17 cellular contexts compared by ENCODE assay signal in the genomic region with DNA sequence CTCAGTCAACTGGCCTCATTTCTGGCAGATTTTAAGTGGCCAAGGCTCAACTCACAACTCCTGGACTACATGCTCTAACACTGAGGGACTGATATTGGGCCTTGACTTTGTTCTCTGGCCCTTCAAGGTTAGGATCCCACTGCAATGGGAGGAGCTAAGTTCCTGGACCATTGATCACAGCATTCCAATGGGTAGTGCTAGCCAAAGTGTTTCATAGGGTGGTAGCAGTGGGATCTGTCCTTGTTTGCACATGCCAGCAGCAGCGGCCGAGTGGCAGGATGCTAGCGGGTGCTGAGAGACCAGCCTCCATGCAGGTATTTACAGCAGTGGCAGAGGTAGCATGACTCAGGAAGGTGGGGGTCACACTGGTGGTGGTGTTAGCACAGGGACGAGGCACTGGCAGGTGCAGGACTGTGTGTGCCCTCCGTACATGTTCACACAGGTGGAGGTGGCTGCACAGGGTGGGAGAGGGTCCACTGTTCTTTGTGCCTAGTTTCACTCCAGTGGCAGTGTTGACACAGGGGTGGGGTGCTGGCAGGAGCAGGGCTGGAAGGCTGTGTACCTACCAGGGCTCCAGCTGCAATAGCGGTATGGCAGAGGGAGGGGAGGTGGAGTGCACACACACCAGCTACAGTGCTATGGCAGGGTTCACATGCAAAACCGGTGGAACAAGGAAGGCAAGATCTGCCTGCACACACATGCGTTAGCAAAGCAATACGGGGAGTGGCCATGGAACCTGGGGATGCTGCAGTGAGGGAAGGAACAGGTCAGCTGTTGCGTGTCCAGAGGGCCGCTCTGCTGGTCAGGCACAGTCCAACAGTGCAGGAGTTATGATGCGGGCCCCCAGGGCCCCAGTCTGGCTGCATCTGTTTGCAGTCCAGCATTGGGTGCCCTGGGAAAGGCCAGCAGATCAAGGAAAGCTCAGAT. TPM values are rescaled to one million over a fixed set of nuclear protein-coding genes. Genes with fewer than 3 reads are reported as not detected.
DNase-seq lines count a peak whose midpoint lies in the region; ATAC-seq and TF ChIP-seq lines count a peak whose summit lies in the region.
"Had no signal": no experiment of that assay in that cellular context is flagged by ENCODE, and none has a peak within 500 bp of the region (broad histone marks: within the 10 kb centered on the region; RNA-seq: fewer than 3 reads in every experiment).

No MANE protein-coding gene starts in this region.

- no peaks in the 10 kb centered on the region for H3K9me3 ChIP-seq in RWPE2 (ENCODE audit: severe bottlenecking)
- no peaks in the 10 kb centered on the region for H3K9me3 ChIP-seq in left lung
- no peaks in the 10 kb centered on the region for H3K9me3 ChIP-seq in aorta (ENCODE audit: control insufficient read depth, low read length)
- H3K9me3 ChIP-seq: body of pancreas had no signal

- no peaks in the 10 kb centered on the region for H3K27me3 Mint-ChIP-seq in stimulated activated naive CD8-positive, alpha-beta T cell treated with anti-CD3 and anti-CD28 coated beads, Interleukin-15, amount 100 ng/mL, for 72 hours
- H3K27me3 Mint-ChIP-seq: activated naive CD4-positive, alpha-beta T cell treated with anti-CD3 and anti-CD28 coated beads, Interleukin-2, amount 10 ng/mL, durations not matched to agents 7 days and 5 days; CD4-positive, CD25-positive, alpha-beta regulatory T cell had no signal

- peak; percentile 39 for ATAC-seq in stimulated activated naive CD8-positive, alpha-beta T cell treated with anti-CD3 and anti-CD28 coated beads, Interleukin-15, amount 100 ng/mL, for 72 hours
- no peak for ATAC-seq in stimulated activated naive CD8-positive, alpha-beta T cell treated with anti-CD3 and anti-CD28 coated beads, Interleukin-15, Interleukin-2, amounts not matched to agents 100 U/mL and 50 U/mL, for 24 hours
- ATAC-seq in RWPE2 (ENCODE audit: low read depth): 0 out of 3 replicates have a peak, but pooled peaks have one; percentile 10
- ATAC-seq in left lung: peak; percentile 53
- peak; percentile 33 for ATAC-seq in aorta (ENCODE audit: low FRiP score)
- ATAC-seq: body of pancreas; naive thymus-derived CD8-positive, alpha-beta T cell had no signal

- TF ChIP-seq CTCF in RWPE2 (IDR thresholded peaks at IDR 0.05; ENCODE audit: poor library complexity, severe bottlenecking) (no peak), left lung (IDR thresholded peaks at IDR 0.05) (no peak)

- H3K4me3 ChIP-seq in RWPE2 (ENCODE audit: severe bottlenecking) (no peak overlapping the region), left lung (no peak overlapping the region), aorta (ENCODE audit: low read length in 2 of 2) (no peak overlapping the region)
- H3K4me3 ChIP-seq: body of pancreas had no signal

- no peaks in the 10 kb centered on the region for H3K4me1 Mint-ChIP-seq in stimulated activated naive CD8-positive, alpha-beta T cell treated with anti-CD3 and anti-CD28 coated beads, Interleukin-15, amount 100 ng/mL, for 72 hours
- H3K4me1 Mint-ChIP-seq: activated naive CD4-positive, alpha-beta T cell treated with anti-CD3 and anti-CD28 coated beads, Interleukin-2, amount 10 ng/mL, durations not matched to agents 7 days and 5 days; naive thymus-derived CD8-positive, alpha-beta T cell had no signal

- H3K27ac Mint-ChIP-seq in stimulated activated naive CD8-positive, alpha-beta T cell treated with anti-CD3 and anti-CD28 coated beads, Interleukin-15, amount 100 ng/mL, for 72 hours: peak overlapping the region in 1 of 2 donors; percentile 54
- H3K27ac Mint-ChIP-seq: activated naive CD4-positive, alpha-beta T cell treated with anti-CD3 and anti-CD28 coated beads, Interleukin-2, amount 10 ng/mL, durations not matched to agents 7 days and 5 days; CD4-positive, CD25-positive, alpha-beta regulatory T cell; naive thymus-derived CD8-positive, alpha-beta T cell had no signal

- no peaks in the 10 kb centered on the region for H3K27me3 ChIP-seq in RWPE2 (ENCODE audit: insufficient read depth, poor library complexity, severe bottlenecking)
- H3K27me3 ChIP-seq in left lung: no peaks in the 10 kb centered on the region
- no peaks in the 10 kb centered on the region for H3K27me3 ChIP-seq in aorta (ENCODE audit: control insufficient read depth in 1 of 2, insufficient read depth in 2 of 2, low read length in 1 of 2)
- H3K27me3 ChIP-seq: body of pancreas had no signal

- intact Hi-C loops in left lung (cut with DNase I): no loop called here
- intact Hi-C loops in aorta (cut with DNase I): no loop called here

- no peak overlapping the region for H3K4me3 Mint-ChIP-seq in stimulated activated naive CD8-positive, alpha-beta T cell treated with anti-CD3 and anti-CD28 coated beads, Interleukin-15, amount 100 ng/mL, for 72 hours
- H3K4me3 Mint-ChIP-seq: activated naive CD4-positive, alpha-beta T cell treated with anti-CD3 and anti-CD28 coated beads, Interleukin-2, amount 10 ng/mL, durations not matched to agents 7 days and 5 days; CD4-positive, CD25-positive, alpha-beta regulatory T cell; naive thymus-derived CD8-positive, alpha-beta T cell had no signal

- 90 to 93% methylated on average over 12 of the region's 12 CpGs for whole genome bisulfite sequencing in aorta, 2 donors

- H3K27ac ChIP-seq in RWPE2 (ENCODE audit: poor library complexity, severe bottlenecking) (no peak overlapping the region), left lung (no peak overlapping the region), aorta (ENCODE audit: low read depth in 1 of 2, low read length in 2 of 2) (no peak overlapping the region)
- H3K27ac ChIP-seq: body of pancreas had no signal

- DNase-seq in stimulated activated naive CD8-positive, alpha-beta T cell treated with anti-CD3 and anti-CD28 coated beads, Interleukin-15, amount 100 ng/mL, for 72 hours: no peak
- no peak for DNase-seq in stimulated activated naive CD8-positive, alpha-beta T cell treated with anti-CD3 and anti-CD28 coated beads, Interleukin-15, Interleukin-2, amounts not matched to agents 100 U/mL and 50 U/mL, for 24 hours
- peak; percentile 30 for DNase-seq in RWPE2 (ENCODE audit: low spot score)
- DNase-seq in left lung: peak in 1 of 2 donors; percentile 36
- DNase-seq in aorta: no peak
- no peak for DNase-seq in anterior cingulate cortex (lab: John Stamatoyannopoulos, UW)
- DNase-seq in hepatic stellate cell (ENCODE audit: low spot score): no peak
- no peak for DNase-seq in SKM-1 treated with dmso at 0.1 percent for 144 hours (lab: John Stamatoyannopoulos, UW; ENCODE audit: unreplicated experiment)
- DNase-seq: ACHN; activated CD4-positive, alpha-beta T cell treated with anti-CD3 and anti-CD28 coated beads, Interleukin-2, amount 50 U/mL, for 4 hours; activated naive CD4-positive, alpha-beta T cell treated with anti-CD3 and anti-CD28 coated beads, Interleukin-2, amount 10 ng/mL, durations not matched to agents 7 days and 5 days; activated T-cell treated with anti-CD3 and anti-CD28 coated beads for 4 hours; CD4-positive, CD25-positive, alpha-beta regulatory T cell; mammary epithelial cell; OCI-M1 had no signal

- H3K36me3 ChIP-seq in RWPE2 (ENCODE audit: low read depth) (no peaks in the 10 kb centered on the region), left lung (no peaks in the 10 kb centered on the region), aorta (ENCODE audit: control insufficient read depth in 1 of 2, insufficient read depth in 2 of 2, low read length in 1 of 2) (no peaks in the 10 kb centered on the region)

- no peaks in the 10 kb centered on the region for H3K4me1 ChIP-seq in RWPE2 (ENCODE audit: insufficient read depth, poor library complexity, severe bottlenecking)
- H3K4me1 ChIP-seq in left lung: no peaks in the 10 kb centered on the region
- no peaks in the 10 kb centered on the region for H3K4me1 ChIP-seq in aorta (ENCODE audit: control insufficient read depth in 1 of 2, insufficient read depth in 2 of 2, low read length in 2 of 2)
- H3K4me1 ChIP-seq: body of pancreas had no signal

- H3K9me3 Mint-ChIP-seq in stimulated activated naive CD8-positive, alpha-beta T cell treated with anti-CD3 and anti-CD28 coated beads, Interleukin-15, amount 100 ng/mL, for 72 hours: peaks cover 0 to 8% of the 10 kb centered on the region in 2 donors
- H3K9me3 Mint-ChIP-seq: activated naive CD4-positive, alpha-beta T cell treated with anti-CD3 and anti-CD28 coated beads, Interleukin-2, amount 10 ng/mL, durations not matched to agents 7 days and 5 days had no signal

RNA-seq across cellular contexts. Expression of gene COL24A1, which starts 51.7 kb away (rescaled TPM):
- 1 to 10 TPM in 1 of 2 donors, under 1 TPM in 1; 0.84 to 7.0 TPM for total RNA-seq in left lung
- total RNA-seq in aorta: 1 to 10 TPM; 2.2 to 3.0 TPM
- polyA plus RNA-seq in aorta: under 1 TPM; 0.31 to 0.38 TPM
- total RNA-seq: mammary epithelial cell; naive thymus-derived CD8-positive, alpha-beta T cell had no signal
- polyA plus RNA-seq: CD4-positive, CD25-positive, alpha-beta regulatory T cell; mammary epithelial cell; naive thymus-derived CD8-positive, alpha-beta T cell had no signal
